ENCODE assay signal across 9 cellular contexts in genomic region chr9:33297455-33297854, GRCh38. TPM values are rescaled to one million over a fixed set of nuclear protein-coding genes. Genes with fewer than 3 reads are reported as not detected.
DNase-seq lines count a peak whose midpoint lies in the region; ATAC-seq lines count a peak whose summit lies in the region.
"Had no signal": no experiment of that assay in that cellular context is flagged by ENCODE, and none has a peak within 500 bp of the region (broad histone marks: within the 10 kb centered on the region; RNA-seq: fewer than 3 reads in every experiment).

No MANE protein-coding gene starts in this region.

- H2BK5ac ChIP-seq in mesendoderm (ENCODE audit: low read length), result no peak overlapping the region

- ATAC-seq in HG02938 (IDR thresholded peaks at IDR 0.05; ENCODE audit: unreplicated experiment), result peak; percentile 93
- ATAC-seq in sciatic nerve, result peak; percentile 89

- no peak overlapping the region for H4K5ac ChIP-seq in mesendoderm (ENCODE audit: low read length)

- no peak overlapping the region for H3K18ac ChIP-seq in mesendoderm (ENCODE audit: low read length)

- peaks cover 83% of the 10 kb centered on the region for H3K4me1 Mint-ChIP-seq in activated naive CD4-positive, alpha-beta T cell treated with anti-CD3 and anti-CD28 coated beads, Interleukin-2, amount 50 U/mL, for 24 hours

- no CpG with 5 or more reads among the region's 1 CpG for WGBS in mesendoderm (ENCODE audit: extremely low coverage, insufficient coverage, low lambda C conversion rate)

- no peak overlapping the region for H3K9ac ChIP-seq in mesendoderm (ENCODE audit: low read length)

- no peaks in the 10 kb centered on the region for H3K27me3 Mint-ChIP-seq in activated naive CD4-positive, alpha-beta T cell treated with anti-CD3 and anti-CD28 coated beads, Interleukin-2, amount 50 U/mL, for 24 hours

- no peaks in the 10 kb centered on the region for H3K27me3 ChIP-seq in mesendoderm (ENCODE audit: insufficient read depth, low read length, poor library complexity)

- no peak overlapping the region for H2BK15ac ChIP-seq in mesendoderm (replicated peaks; ENCODE audit: low read depth)

- intact Hi-C loops in sciatic nerve (cut with DNase I), result no loop called here

- H4K8ac ChIP-seq in mesendoderm (ENCODE audit: low read depth, low read length), result no peak overlapping the region

- DNase-seq in activated naive CD4-positive, alpha-beta T cell treated with anti-CD3 and anti-CD28 coated beads, Interleukin-2, amount 50 U/mL, for 16 hours, result no peak
- DNase-seq in NCI-H510A treated with DMSO at 0.1 percent for 48 hours (lab: John Stamatoyannopoulos, UW) (peak; percentile 61), dermis blood vessel endothelial cell (peak; percentile 48), sciatic nerve (ENCODE audit: low spot score) (no peak), SW480 (ENCODE audit: low spot score) (no peak), mesendoderm (no peak)

- H2BK120ac ChIP-seq in mesendoderm (ENCODE audit: low read depth, low read length), result no peak overlapping the region

- H3K36me3 Mint-ChIP-seq in activated naive CD4-positive, alpha-beta T cell treated with anti-CD3 and anti-CD28 coated beads, Interleukin-2, amount 50 U/mL, for 24 hours, result peaks cover 38% of the 10 kb centered on the region

- peak overlapping the region; percentile 70 for H3K4me3 Mint-ChIP-seq in activated naive CD4-positive, alpha-beta T cell treated with anti-CD3 and anti-CD28 coated beads, Interleukin-2, amount 50 U/mL, for 24 hours

- H3K9me3 Mint-ChIP-seq in activated naive CD4-positive, alpha-beta T cell treated with anti-CD3 and anti-CD28 coated beads, Interleukin-2, amount 50 U/mL, for 24 hours, result no peaks in the 10 kb centered on the region

- H3K4me2 ChIP-seq in mesendoderm (ENCODE audit: low read length), result no peak overlapping the region

- H3K56ac ChIP-seq in mesendoderm (ENCODE audit: low read length), result no peak overlapping the region

- H3K79me1 ChIP-seq in mesendoderm (ENCODE audit: low read length), result peaks cover 21% of the 10 kb centered on the region

- H3K4ac ChIP-seq in mesendoderm (ENCODE audit: low read depth, low read length), result no peak overlapping the region

- peak overlapping the region; percentile 86 for H3K27ac Mint-ChIP-seq in activated naive CD4-positive, alpha-beta T cell treated with anti-CD3 and anti-CD28 coated beads, Interleukin-2, amount 50 U/mL, for 24 hours

- peaks cover 29% of the 10 kb centered on the region for H3K79me2 ChIP-seq in mesendoderm (ENCODE audit: control insufficient read depth, insufficient read depth, low read length)

- H3K4me1 ChIP-seq in mesendoderm (ENCODE audit: control insufficient read depth, low read depth, low read length), result no peaks in the 10 kb centered on the region

- H3K4me3 ChIP-seq in mesendoderm (ENCODE audit: low read length), result no peak overlapping the region

- H2AK5ac ChIP-seq in mesendoderm (ENCODE audit: low read length), result no peak overlapping the region

- peaks cover 8% of the 10 kb centered on the region for H3K36me3 ChIP-seq in mesendoderm (ENCODE audit: control insufficient read depth, insufficient read depth, low read length)

- H3K23ac ChIP-seq in mesendoderm (ENCODE audit: low read length), result no peak overlapping the region

- no peak overlapping the region for H3K27ac ChIP-seq in mesendoderm (ENCODE audit: low read depth, low read length)

RNA-seq across cellular contexts. Expression of gene NFX1, which starts 7.1 kb away (rescaled TPM):
- total RNA-seq in dermis blood vessel endothelial cell, result 14.5 and 17.7 TPM in 2 replicates
- total RNA-seq in sciatic nerve, result 45.8 TPM
- 27.7 TPM for polyA plus RNA-seq in mesendoderm (2013, experiment 1 of 2)
- polyA plus RNA-seq in mesendoderm (2013, experiment 2 of 2), result 27.0 TPM

RNA-seq across cellular contexts. Expression of gene CHMP5, which starts 32.6 kb away (rescaled TPM):
- total RNA-seq in dermis blood vessel endothelial cell (106 and 116 TPM in 2 replicates), sciatic nerve (73.0 TPM)
- polyA plus RNA-seq in mesendoderm (2013, experiment 1 of 2), result 45.5 TPM
- 45.1 TPM for polyA plus RNA-seq in mesendoderm (2013, experiment 2 of 2)

RNA-seq across cellular contexts. Expression of gene BAG1, which starts 32.9 kb away (rescaled TPM):
- total RNA-seq in dermis blood vessel endothelial cell (39.7 and 48.3 TPM in 2 replicates), sciatic nerve (85.6 TPM)
- polyA plus RNA-seq in mesendoderm (2013, experiment 1 of 2), result 41.5 TPM
- 39.9 TPM for polyA plus RNA-seq in mesendoderm (2013, experiment 2 of 2)

RNA-seq across cellular contexts. Expression of gene SPINK4, which starts 57.5 kb away (rescaled TPM):
- total RNA-seq in dermis blood vessel endothelial cell (not detected in 2 replicates), sciatic nerve (not detected)
- polyA plus RNA-seq in mesendoderm (2013, experiment 1 of 2), result not detected
- polyA plus RNA-seq in mesendoderm (2013, experiment 2 of 2), result not detected
- total RNA-seq: Daoy had no signal

Comparison
In these comparisons a context has a peak if more than half of its experiments do, and no peak if none do; other contexts are left out.
1. DNase-seq: peak in NCI-H510A treated with DMSO at 0.1 percent for 48 hours (single experiment) and dermis blood vessel endothelial cell (single experiment); none in activated naive CD4-positive, alpha-beta T cell treated with anti-CD3 and anti-CD28 coated beads, Interleukin-2, amount 50 U/mL, for 16 hours (single experiment), sciatic nerve (single experiment), SW480 (single experiment) and mesendoderm (single experiment).